ENCODE assay signal across 9 cellular contexts in the genomic region with DNA sequence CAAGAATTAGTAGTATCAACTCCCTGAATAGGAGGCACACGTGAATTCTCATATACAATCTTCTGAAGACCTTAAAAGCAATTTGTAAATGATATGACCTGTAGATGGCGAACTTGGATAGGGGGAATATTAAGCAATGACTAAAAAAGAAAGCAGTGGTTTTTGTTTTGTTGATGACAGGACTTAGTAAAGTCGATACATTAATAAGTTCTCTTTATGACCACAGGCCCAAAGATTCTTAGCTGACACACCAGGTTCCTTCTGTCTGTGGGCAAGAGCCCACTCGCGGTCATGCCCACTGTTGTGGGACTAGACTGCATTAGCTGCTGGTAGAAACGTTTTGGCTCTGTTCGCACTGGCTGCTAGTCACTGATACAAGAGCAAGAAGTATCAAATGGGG. TPM values are rescaled to one million over a fixed set of nuclear protein-coding genes. Genes with fewer than 3 reads are reported as not detected.
DNase-seq lines count a peak whose midpoint lies in the region; TF ChIP-seq lines count a peak whose summit lies in the region.
"Had no signal": no experiment of that assay in that cellular context is flagged by ENCODE, and none has a peak within 500 bp of the region (broad histone marks: within the 10 kb centered on the region; RNA-seq: fewer than 3 reads in every experiment).

No MANE protein-coding gene starts in this region.

- no peak overlapping the region for H3K27ac ChIP-seq in AG04450 (ENCODE audit: low read depth, low read length)
- H3K27ac ChIP-seq: SJSA1 had no signal

- no peak overlapping the region for H3K4me3 ChIP-seq in AG04450 (ENCODE audit: low read depth, low read length)
- H3K4me3 ChIP-seq: SJSA1 had no signal

- DNase-seq in AG04450 (ENCODE audit: low read depth, low spot score) (peak; percentile 29), GM04503 (ENCODE audit: low read depth) (peak; percentile 17), H4 (ENCODE audit: low spot score) (peak; percentile 19), KBM-7 (peak; percentile 70), RPMI8226 (peak; percentile 51), fibroblast of peridontal ligament (ENCODE audit: extremely low read depth) (peak; percentile 83), renal cortical epithelial cell (ENCODE audit: low read depth) (peak; percentile 64), HPDE6-E6E7 (ENCODE audit: extremely low spot score) (no peak)

- no peaks in the 10 kb centered on the region for H3K27me3 ChIP-seq in AG04450 (ENCODE audit: control insufficient read depth, insufficient read depth, low read length)
- H3K27me3 ChIP-seq: SJSA1 had no signal

- in situ Hi-C loops in KBM-7 (cut with MboI; ENCODE audit: low pct_unique_long_range_greater_than_20kb, low sequenced_read_pairs) = loop anchor here (25.0 kb wide), 1 partner anchor 184 kb away; the partner anchor contains the start of gene NEUROG2

- CTCF ChIA-PET in AG04450 (lab: Charles Lee) = interaction anchor here (0.6 to 6.3 kb wide), 35 partner anchors 9 to 438 kb away, joined by 3 to 199 read pairs (median 4); no protein-coding TSS in a partner anchor

- peak; percentile 69 for TF ChIP-seq CTCF in AG04450 (IDR thresholded peaks at IDR 0.05; ENCODE audit: low read depth, low read length)

- POLR2A ChIA-PET in AG04450 (lab: Yijun Ruan, JAX) = no interaction called here

- no peaks in the 10 kb centered on the region for H3K9me3 ChIP-seq in AG04450 (ENCODE audit: control insufficient read depth, insufficient read depth, low read length)
- H3K9me3 ChIP-seq: SJSA1 had no signal

RNA-seq across cellular contexts. Expression of gene ALPK1, which starts 30.8 kb away (rescaled TPM):
- 11.5 and 14.0 TPM in 2 replicates for polyA plus RNA-seq in AG04450 (2011; rRNA removed)
- 14.1 and 22.3 TPM in 2 replicates for polyA minus RNA-seq in AG04450 (2011; rRNA and poly(A)+ RNA removed)
- 9.0 and 15.7 TPM in 2 replicates for total RNA-seq in H4 (2014; rRNA removed; shearing (Covaris generic))
- total RNA-seq in renal cortical epithelial cell = 11.6 and 21.1 TPM in 2 replicates

RNA-seq across cellular contexts. Expression of gene TIFA, which starts 42.2 kb away (rescaled TPM):
- polyA plus RNA-seq in AG04450 (2011; rRNA removed) = 8.8 and 10.9 TPM in 2 replicates
- polyA minus RNA-seq in AG04450 (2011; rRNA and poly(A)+ RNA removed) = 2.9 and 5.3 TPM in 2 replicates
- 7.5 and 22.1 TPM in 2 replicates for total RNA-seq in H4 (2014; rRNA removed; shearing (Covaris generic))
- 7.2 and 7.5 TPM in 2 replicates for total RNA-seq in renal cortical epithelial cell
